Comparison of ENCODE assay signal across 8 cellular contexts in the genomic region with DNA sequence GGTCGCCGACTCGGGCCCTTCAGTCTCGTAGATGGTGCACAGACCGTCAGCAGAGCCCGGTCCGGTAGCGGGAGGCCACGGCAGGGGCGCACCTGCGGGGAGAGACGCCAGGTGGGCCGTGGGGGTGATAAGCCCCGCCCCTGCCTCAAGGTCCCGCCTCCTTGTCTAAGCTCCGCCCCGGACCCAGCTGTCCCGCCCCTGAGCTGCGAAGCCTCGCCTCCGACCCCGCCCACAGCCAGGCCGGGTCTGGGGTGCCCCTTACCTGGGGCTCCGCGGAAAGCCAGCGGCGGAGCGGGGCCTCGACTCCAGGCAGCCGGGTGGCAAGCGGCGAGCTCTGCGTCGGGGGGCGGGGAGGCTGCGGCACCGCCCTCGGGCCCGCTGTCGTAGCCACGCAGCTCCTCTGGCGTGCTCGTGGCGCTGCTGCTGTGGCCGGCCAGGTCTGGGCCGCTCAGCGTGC. TPM values are rescaled to one million over a fixed set of nuclear protein-coding genes. Genes with fewer than 3 reads are reported as not detected.
DNase-seq lines count a peak whose midpoint lies in the region; ATAC-seq and TF ChIP-seq lines count a peak whose summit lies in the region.

No MANE protein-coding gene starts in this region.

- H3K27me3 ChIP-seq in HUES6 (ENCODE audit: control insufficient read depth, insufficient read depth, low read length) (peaks cover 55% of the 10 kb centered on the region), lung (ENCODE audit: control insufficient read depth, insufficient read depth) (no peaks in the 10 kb centered on the region)

- TF ChIP-seq CTCF in lung (IDR thresholded peaks at IDR 0.05; ENCODE audit: control extremely low read depth, extremely low read depth), result no peak

- WGBS in lung, 2 donors, result 5 to 11% methylated on average over 43 to 47 of the region's 47 CpGs

- H3K4me3 ChIP-seq in HUES6 (ENCODE audit: low read depth, low read length) (peak overlapping the region; percentile 69), lung (no peak overlapping the region)

- peaks cover 23% of the 10 kb centered on the region for H3K4me1 ChIP-seq in HUES6 (ENCODE audit: control insufficient read depth, insufficient read depth, low read length)
- peaks cover 0 to 27% of the 10 kb centered on the region in 2 donors for H3K4me1 ChIP-seq in lung (ENCODE audit: control insufficient read depth in 2 of 2, insufficient read depth in 2 of 2, low read length in 2 of 2)

- H3K9ac ChIP-seq in HUES6 (ENCODE audit: low read length), result no peak overlapping the region

- DNase-seq in AG20443 (ENCODE audit: low spot score), result peak; percentile 68
- DNase-seq in activated CD4-positive, CD25-positive, alpha-beta regulatory T cell treated with anti-CD3 and anti-CD28 coated beads, Interleukin-2, amount 50 U/mL, for 16 hours (ENCODE audit: low read depth, low spot score), result peak; percentile 66
- DNase-seq in cerebellum (ENCODE audit: low spot score), result peak; percentile 68
- DNase-seq in lung (ENCODE audit: low spot score), result peak; percentile 64
- peak; percentile 51 to 56 for DNase-seq in stimulated activated CD8-positive, alpha-beta memory T cell treated with anti-CD3 and anti-CD28 coated beads, Interleukin-15, amount 100 ng/mL, for 48 hours (ENCODE audit: low read depth in 2 of 2)
- no peak for DNase-seq in OCI-M2 (lab: John Stamatoyannopoulos, UW; ENCODE audit: unreplicated experiment)

- H3K27ac ChIP-seq in HUES6 (ENCODE audit: low read depth, low read length) (no peak overlapping the region), lung (ENCODE audit: low read depth in 1 of 2, low read length in 1 of 2) (peak overlapping the region in 1 of 2 donors; percentile 71)

- no peaks in the 10 kb centered on the region for H3K36me3 ChIP-seq in HUES6 (ENCODE audit: control insufficient read depth, insufficient read depth, low read length)
- H3K36me3 ChIP-seq in lung (ENCODE audit: control insufficient read depth in 2 of 2, insufficient read depth in 2 of 2, low read length in 2 of 2), result no peaks in the 10 kb centered on the region

- H3K9me3 ChIP-seq in HUES6 (ENCODE audit: control insufficient read depth, insufficient read depth, low read depth, low read length), result no peaks in the 10 kb centered on the region
- H3K9me3 ChIP-seq in lung (ENCODE audit: control insufficient read depth in 2 of 2, insufficient read depth in 1 of 2, low read length in 1 of 2), result peaks cover 0 to 1% of the 10 kb centered on the region in 2 donors

- ATAC-seq in GM21360 (IDR thresholded peaks at IDR 0.05; ENCODE audit: unreplicated experiment) (peak; percentile 40), lung (ENCODE audit: insufficient read depth, low FRiP score) (peak; percentile 54)

RNA-seq across cellular contexts. Expression of a gene that starts 4.7 kb away (rescaled TPM):
- total RNA-seq in cerebellum (2.4 TPM), lung (1 to 10 TPM; 1.3 to 3.4 TPM)
- under 1 TPM; 0.30 to 0.89 TPM for polyA plus RNA-seq in lung

RNA-seq across cellular contexts. Expression of a gene that starts 18.8 kb away (rescaled TPM):
- total RNA-seq in cerebellum, result not detected
- 1 to 10 TPM; 5.9 to 8.6 TPM for total RNA-seq in lung
- 1 to 10 TPM; 3.7 to 4.6 TPM for polyA plus RNA-seq in lung

RNA-seq across cellular contexts. Expression of a gene that starts 34.2 kb away (rescaled TPM):
- total RNA-seq in cerebellum, result 8.5 TPM
- 10 to 100 TPM; 17.8 to 28.7 TPM for total RNA-seq in lung
- polyA plus RNA-seq in lung, result 10 to 100 TPM; 18.1 to 41.7 TPM

RNA-seq across cellular contexts. Expression of a gene that starts 39.5 kb away (rescaled TPM):
- 24.7 TPM for total RNA-seq in cerebellum
- 10 to 100 TPM; 10.7 to 18.6 TPM for total RNA-seq in lung
- 10 to 100 TPM; 12.3 to 12.9 TPM for polyA plus RNA-seq in lung

RNA-seq across cellular contexts. Expression of a gene that starts 45.1 kb away (rescaled TPM):
- total RNA-seq in cerebellum (not detected), lung (under 1 TPM in 1 of 2 donors, not detected in 1; 0.77 TPM)
- polyA plus RNA-seq in lung, result under 1 TPM in 1 of 2 donors, not detected in 1; 0.25 TPM
